9 cellular contexts compared by ENCODE assay signal in the genomic region with DNA sequence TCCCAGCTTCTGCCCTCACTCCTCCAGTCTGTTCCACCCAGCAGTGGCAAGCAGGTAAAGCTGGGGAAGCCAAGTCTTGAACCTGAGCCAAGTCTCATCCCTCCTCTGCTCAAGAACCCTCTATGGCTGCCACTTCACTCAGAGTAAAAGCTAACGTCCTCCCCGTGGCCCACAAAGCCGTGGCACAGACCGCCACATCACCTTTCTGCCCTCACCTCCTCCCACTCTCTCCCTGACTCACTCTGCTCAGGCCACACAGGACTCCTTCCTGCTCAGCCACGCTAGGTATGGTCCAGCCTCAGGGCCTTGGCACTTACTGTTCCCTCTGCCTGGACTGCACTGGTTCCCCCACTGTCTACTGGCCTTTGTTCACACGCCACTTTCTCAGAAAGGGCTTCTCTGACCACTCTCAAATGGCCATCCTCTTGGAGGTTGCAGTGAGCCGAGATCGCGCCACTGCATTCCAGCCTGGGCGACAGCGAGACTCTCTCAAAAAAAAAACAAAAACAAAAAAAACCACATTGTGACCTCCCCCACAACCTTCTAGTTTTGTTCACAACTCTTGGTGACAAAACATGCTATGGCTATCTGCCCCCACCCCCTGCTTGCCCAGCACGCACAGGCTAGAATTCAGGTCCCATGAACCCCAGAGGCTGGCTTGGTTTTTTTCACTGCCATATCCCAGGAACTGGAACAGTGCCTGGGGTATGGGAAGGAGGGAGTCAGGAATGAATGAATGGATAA. TPM values are rescaled to one million over a fixed set of nuclear protein-coding genes. Genes with fewer than 3 reads are reported as not detected.
DNase-seq lines count a peak whose midpoint lies in the region; ATAC-seq and TF ChIP-seq lines count a peak whose summit lies in the region.
"Had no signal": no experiment of that assay in that cellular context is flagged by ENCODE, and none has a peak within 500 bp of the region (broad histone marks: within the 10 kb centered on the region; RNA-seq: fewer than 3 reads in every experiment).

No MANE protein-coding gene starts in this region.

- H3K9me3 Mint-ChIP-seq in activated T-cell treated with anti-CD3 and anti-CD28 coated beads, Interleukin-2, amount 50 U/mL, for 72 hours = no peaks in the 10 kb centered on the region
- H3K9me3 Mint-ChIP-seq: activated B cell treated with CpG ODN at 0.5 μM for 24 hours had no signal

- H3K4me2 ChIP-seq in hepatocyte = peak overlapping the region; percentile 66

- peak overlapping the region; percentile 72 for H3K27ac ChIP-seq in left ventricle myocardium inferior (replicated peaks)
- H3K27ac ChIP-seq in hepatocyte = no peak overlapping the region
- no peak overlapping the region for H3K27ac ChIP-seq in upper lobe of right lung

- no peaks in the 10 kb centered on the region for H3K27me3 Mint-ChIP-seq in activated T-cell treated with anti-CD3 and anti-CD28 coated beads, Interleukin-2, amount 50 U/mL, for 72 hours (ENCODE audit: low read depth)
- H3K27me3 Mint-ChIP-seq: activated B cell treated with CpG ODN at 0.5 μM for 24 hours had no signal

- H2AFZ ChIP-seq in hepatocyte = no peak overlapping the region

- DNase-seq in left ventricle myocardium inferior = no peak
- no peak for DNase-seq in Right ventricle myocardium superior
- peak in 1 of 2 donors; percentile 47 for DNase-seq in activated T-cell treated with anti-CD3 and anti-CD28 coated beads, Interleukin-2, amount 50 U/mL, for 72 hours
- no peak for DNase-seq in hepatocyte (ENCODE audit: low spot score)
- no peak for DNase-seq in upper lobe of right lung
- DNase-seq in activated CD4-positive, alpha-beta T cell treated with anti-CD3 and anti-CD28 coated beads for 1 hour = no peak
- DNase-seq in LoVo (ENCODE audit: low spot score) = no peak

- H3K9me3 ChIP-seq in left ventricle myocardium inferior (replicated peaks) = no peaks in the 10 kb centered on the region
- no peaks in the 10 kb centered on the region for H3K9me3 ChIP-seq in hepatocyte (ENCODE audit: low read depth)
- H3K9me3 ChIP-seq in upper lobe of right lung = no peaks in the 10 kb centered on the region

- H3K4me3 ChIP-seq in left ventricle myocardium inferior (peak overlapping the region; percentile 40), hepatocyte (no peak overlapping the region), upper lobe of right lung (peak overlapping the region; percentile 0)

- 88% methylated on average over 12 of the region's 12 CpGs for WGBS in hepatocyte (ENCODE audit: low lambda C conversion rate, missing lambda C conversion rate)

- TF ChIP-seq CTCF in left ventricle myocardium inferior (IDR thresholded peaks at IDR 0.05; ENCODE audit: borderline replicate concordance) (no peak), hepatocyte (IDR thresholded peaks at IDR 0.05; ENCODE audit: poor library complexity) (no peak), upper lobe of right lung (IDR thresholded peaks at IDR 0.05) (no peak)

- H3K36me3 Mint-ChIP-seq in activated T-cell treated with anti-CD3 and anti-CD28 coated beads, Interleukin-2, amount 50 U/mL, for 72 hours (ENCODE audit: insufficient read depth in 2 of 2) = peaks cover 0 to 1% of the 10 kb centered on the region in 2 donors

- H3K27me3 ChIP-seq in left ventricle myocardium inferior (ENCODE audit: low read depth) (no peaks in the 10 kb centered on the region), hepatocyte (no peaks in the 10 kb centered on the region), upper lobe of right lung (no peaks in the 10 kb centered on the region)

- peak overlapping the region; percentile 36 for H3K27ac Mint-ChIP-seq in activated T-cell treated with anti-CD3 and anti-CD28 coated beads, Interleukin-2, amount 50 U/mL, for 72 hours
- H3K27ac Mint-ChIP-seq: activated B cell treated with CpG ODN at 0.5 μM for 24 hours had no signal

- H3K36me3 ChIP-seq in left ventricle myocardium inferior (peaks cover 16% of the 10 kb centered on the region), hepatocyte (replicated peaks; ENCODE audit: insufficient read depth, low read depth) (no peaks in the 10 kb centered on the region), upper lobe of right lung (no peaks in the 10 kb centered on the region)

- H3K4me1 ChIP-seq in left ventricle myocardium inferior (peaks cover 75% of the 10 kb centered on the region), hepatocyte (ENCODE audit: insufficient read depth) (peaks cover 27% of the 10 kb centered on the region), upper lobe of right lung (peaks cover 15% of the 10 kb centered on the region)

- peaks cover 86% of the 10 kb centered on the region for H3K79me2 ChIP-seq in hepatocyte

- H3K9me2 ChIP-seq in hepatocyte (replicated peaks; ENCODE audit: insufficient read depth) = no peaks in the 10 kb centered on the region

- ATAC-seq in Right ventricle myocardium superior (ENCODE audit: poor library complexity) = no peak
- ATAC-seq in activated T-cell treated with anti-CD3 and anti-CD28 coated beads, Interleukin-2, amount 50 U/mL, for 72 hours (replicated peaks in 1 of 2) = peak; percentile 13 to 65
- ATAC-seq in upper lobe of right lung = no peak
- no peak for ATAC-seq in HG03460 (IDR thresholded peaks at IDR 0.05; ENCODE audit: unreplicated experiment)

- peak overlapping the region; percentile 53 to 54 for H3K4me3 Mint-ChIP-seq in activated T-cell treated with anti-CD3 and anti-CD28 coated beads, Interleukin-2, amount 50 U/mL, for 72 hours

- peaks cover 41% of the 10 kb centered on the region for H3K4me1 Mint-ChIP-seq in activated T-cell treated with anti-CD3 and anti-CD28 coated beads, Interleukin-2, amount 50 U/mL, for 72 hours (ENCODE audit: low read depth)

- H4K20me1 ChIP-seq in hepatocyte (ENCODE audit: insufficient read depth, poor library complexity, severe bottlenecking) = peaks cover 2% of the 10 kb centered on the region

- intact Hi-C loops in left ventricle myocardium inferior (cut with micrococcal nuclease) = no loop called here
- intact Hi-C loops in Right ventricle myocardium superior (cut with DNase I) = no loop called here
- intact Hi-C loops in upper lobe of right lung (cut with DNase I) = no loop called here

RNA-seq across cellular contexts. Expression of a gene that starts 15.8 kb away (rescaled TPM):
- total RNA-seq in left ventricle myocardium inferior = 501 TPM
- total RNA-seq in Right ventricle myocardium superior = 533 TPM
- total RNA-seq in activated T-cell treated with anti-CD3 and anti-CD28 coated beads, Interleukin-2, amount 50 U/mL, for 72 hours = 10 to 100 TPM; 78.5 to 87.0 TPM
- total RNA-seq in hepatocyte = 201 and 226 TPM in 2 replicates
- 354 and 442 TPM in 2 replicates for polyA plus RNA-seq in hepatocyte
- total RNA-seq in upper lobe of right lung = 113 TPM

RNA-seq across cellular contexts. Expression of a gene that starts 26.7 kb away (rescaled TPM):
- 69.3 TPM for total RNA-seq in left ventricle myocardium inferior
- 73.8 TPM for total RNA-seq in Right ventricle myocardium superior
- total RNA-seq in activated T-cell treated with anti-CD3 and anti-CD28 coated beads, Interleukin-2, amount 50 U/mL, for 72 hours = 100 to 1,000 TPM; 105 to 106 TPM
- 65.3 and 102 TPM in 2 replicates for total RNA-seq in hepatocyte
- 366 and 370 TPM in 2 replicates for polyA plus RNA-seq in hepatocyte
- total RNA-seq in upper lobe of right lung = 123 TPM

RNA-seq across cellular contexts. Expression of a gene that starts 26.8 kb away (rescaled TPM):
- total RNA-seq in left ventricle myocardium inferior (not detected), Right ventricle myocardium superior (not detected), hepatocyte (not detected in 2 replicates), upper lobe of right lung (not detected)
- under 1 TPM; 0.29 to 0.46 TPM for total RNA-seq in activated T-cell treated with anti-CD3 and anti-CD28 coated beads, Interleukin-2, amount 50 U/mL, for 72 hours
- not detected in 2 replicates for polyA plus RNA-seq in hepatocyte

RNA-seq across cellular contexts. Expression of a gene that starts 37.9 kb away (rescaled TPM):
- total RNA-seq in left ventricle myocardium inferior = 48.7 TPM
- 43.0 TPM for total RNA-seq in Right ventricle myocardium superior
- total RNA-seq in activated T-cell treated with anti-CD3 and anti-CD28 coated beads, Interleukin-2, amount 50 U/mL, for 72 hours = 10 to 100 TPM; 62.5 to 64.1 TPM
- total RNA-seq in hepatocyte = 104 and 112 TPM in 2 replicates
- polyA plus RNA-seq in hepatocyte = 179 and 185 TPM in 2 replicates
- 99.7 TPM for total RNA-seq in upper lobe of right lung

Comparison
In these comparisons a context has a peak if more than half of its experiments do, and no peak if none do; other contexts are left out.
1. ATAC-seq: peak in activated T-cell treated with anti-CD3 and anti-CD28 coated beads, Interleukin-2, amount 50 U/mL, for 72 hours (2 of 2); none in Right ventricle myocardium superior (single experiment), upper lobe of right lung (single experiment) and HG03460 (single experiment).